In the genomic region with DNA sequence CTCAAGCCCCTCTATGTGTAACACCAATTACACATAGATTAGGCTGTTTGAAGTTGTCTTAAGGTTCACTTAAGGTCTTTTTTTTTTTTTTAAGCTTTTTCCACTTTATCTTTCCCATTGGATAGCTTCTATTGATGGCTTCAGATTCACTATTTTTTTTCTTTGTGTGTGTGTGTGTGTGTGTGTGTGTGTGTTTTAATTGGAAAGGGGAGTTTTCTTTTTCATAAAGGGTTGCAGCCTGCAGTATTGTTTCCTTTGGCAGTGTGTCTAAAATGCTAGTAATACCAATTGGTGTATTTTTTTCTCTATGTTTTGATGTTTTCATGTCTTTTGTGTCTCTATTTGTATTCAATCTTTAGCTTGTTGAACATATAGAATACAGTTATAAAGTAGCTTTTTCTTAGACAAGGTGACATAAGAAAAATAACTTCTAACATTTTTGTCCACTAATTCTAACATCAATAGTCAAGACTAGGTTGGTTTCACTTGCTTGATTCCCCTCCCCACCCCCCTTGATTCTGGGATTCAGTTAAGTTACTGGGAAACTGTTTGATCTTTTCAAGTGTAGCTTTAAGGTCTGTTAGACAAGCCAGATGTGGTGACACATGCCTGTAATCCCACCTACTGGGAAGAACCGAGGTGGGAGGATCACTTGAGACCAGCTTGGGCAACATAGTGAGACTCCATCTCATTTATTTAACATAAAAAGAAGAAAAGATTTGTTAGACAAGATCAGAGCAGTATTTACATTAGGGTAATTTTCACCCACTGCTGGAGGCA, we compare ENCODE assay signal across 15 cellular contexts. TPM values are rescaled to one million over a fixed set of nuclear protein-coding genes. Genes with fewer than 3 reads are reported as not detected.
A peak's percentile ranks its signal among the peaks of the same experiment; 100 is the strongest.
DNase-seq lines count a peak whose midpoint lies in the region; ATAC-seq and TF ChIP-seq lines count a peak whose summit lies in the region.
"Had no signal": no experiment of that assay in that cellular context is flagged by ENCODE, and none has a peak within 500 bp of the region (broad histone marks: within the 10 kb centered on the region; RNA-seq: fewer than 3 reads in every experiment).

No MANE protein-coding gene starts in this region.

- CTCF ChIA-PET in CD8-positive, alpha-beta T cell (lab: Charles Lee), result no interaction called here
- CTCF ChIA-PET in HEK293T (lab: Yijun Ruan, JAX), result interaction anchor here (0.6 kb wide), 1 partner anchor 15 kb away, joined by 3 read pairs; no protein-coding TSS in a partner anchor

- H4K8ac ChIP-seq in mesenchymal stem cell (ENCODE audit: low read length), result no peak overlapping the region

- H3K4ac ChIP-seq in mesenchymal stem cell (ENCODE audit: low read depth in 1 of 2, low read length in 2 of 2), result no peak overlapping the region

- no peak overlapping the region for H4K91ac ChIP-seq in mesenchymal stem cell (ENCODE audit: low read length)

- no peak overlapping the region for H3K9ac ChIP-seq in mesenchymal stem cell (ENCODE audit: low read length)

- H3K27ac ChIP-seq in CD8-positive, alpha-beta T cell (ENCODE audit: low read depth, low read length), result no peak overlapping the region
- no peak overlapping the region for H3K27ac ChIP-seq in mesenchymal stem cell (ENCODE audit: low read length, poor library complexity, severe bottlenecking)
- H3K27ac ChIP-seq: psoas muscle, tibial artery had no signal

- H3K79me1 ChIP-seq in mesenchymal stem cell (replicated peaks; ENCODE audit: low read length, poor library complexity, severe bottlenecking), result no peaks in the 10 kb centered on the region

- no peak for DNase-seq in CD8-positive, alpha-beta T cell
- DNase-seq in HEK293T (ENCODE audit: extremely low spot score), result no peak
- DNase-seq in mesenchymal stem cell, result peak; percentile 43
- no peak for DNase-seq in DMS153 (lab: John Stamatoyannopoulos, UW)
- no peak for DNase-seq in superior temporal gyrus (ENCODE audit: extremely low spot score)
- no peak for DNase-seq in G401 (ENCODE audit: low spot score)
- no peak for DNase-seq in NCI-H510A treated with DMSO at 0.1 percent for 48 hours (lab: John Stamatoyannopoulos, UW)
- DNase-seq: activated CD4-positive, CD25-positive, alpha-beta regulatory T cell; anterior cingulate cortex; DMS79 treated with DMSO at 0.1 percent for 48 hours; foreskin fibroblast; NCI-H2029 treated with DMSO at 0.1 percent for 48 hours; psoas muscle; tibial artery had no signal

- no peak overlapping the region for H2BK120ac ChIP-seq in mesenchymal stem cell (ENCODE audit: low read depth, low read length)

- TF ChIP-seq CTCF in CD8-positive, alpha-beta T cell (IDR thresholded peaks at IDR 0.05), result no peak
- TF ChIP-seq CTCF in brain (conservative IDR thresholded peaks at IDR 0.05), result no peak

- H3K18ac ChIP-seq in mesenchymal stem cell (ENCODE audit: low read depth in 1 of 2, low read length in 2 of 2), result no peak overlapping the region

- no peak overlapping the region for H3K4me2 ChIP-seq in mesenchymal stem cell (ENCODE audit: low read length, poor library complexity, severe bottlenecking)

- H3K27me3 Mint-ChIP-seq in CD8-positive, alpha-beta T cell (ENCODE audit: low read depth), result no peaks in the 10 kb centered on the region
- H3K27me3 Mint-ChIP-seq in brain, result no peaks in the 10 kb centered on the region

- H3K4me1 ChIP-seq in CD8-positive, alpha-beta T cell (ENCODE audit: insufficient read depth, low read length), result peaks cover 77% of the 10 kb centered on the region
- H3K4me1 ChIP-seq in mesenchymal stem cell (ENCODE audit: control insufficient read depth, insufficient read depth, low read depth, low read length), result peaks cover 4% of the 10 kb centered on the region

- peak overlapping the region; percentile 53 for H3K27ac Mint-ChIP-seq in CD8-positive, alpha-beta T cell
- H3K27ac Mint-ChIP-seq in brain, result peak overlapping the region in 3 of 5 experiments; percentile 29 to 44 (median 32)

- no CpG with 5 or more reads among the region's 1 CpG for WGBS in mesenchymal stem cell

- H3K14ac ChIP-seq in mesenchymal stem cell (ENCODE audit: low read length in 2 of 2), result no peak overlapping the region

- in situ Hi-C loops in G401 (cut with HindIII; ENCODE audit: low sequenced_read_pairs), result no loop called here

- H3K9me3 Mint-ChIP-seq in CD8-positive, alpha-beta T cell, result no peaks in the 10 kb centered on the region
- H3K9me3 Mint-ChIP-seq in brain, result peaks cover 0 to 3% (median 0%) of the 10 kb centered on the region in 5 experiments

- no peak overlapping the region for H2BK15ac ChIP-seq in mesenchymal stem cell (ENCODE audit: low read depth, poor library complexity, severe bottlenecking)

- POLR2A ChIA-PET in CD8-positive, alpha-beta T cell (lab: Charles Lee), result interaction anchor here (2.3 kb wide), 1 partner anchor 21 kb away, joined by 11 read pairs; a partner anchor contains a TSS
- POLR2A ChIA-PET in HEK293T (lab: Yijun Ruan, JAX), result no interaction called here

- no peak overlapping the region for H2BK5ac ChIP-seq in mesenchymal stem cell (ENCODE audit: low read depth, low read length, poor library complexity, severe bottlenecking)

- H2AFZ ChIP-seq in mesenchymal stem cell (ENCODE audit: low read depth, low read length), result no peak overlapping the region

- H3K36me3 Mint-ChIP-seq in CD8-positive, alpha-beta T cell, result peaks cover 31% of the 10 kb centered on the region
- peaks cover 48% of the 10 kb centered on the region for H3K36me3 Mint-ChIP-seq in brain

- H2BK12ac ChIP-seq in mesenchymal stem cell (ENCODE audit: low read length in 2 of 2), result no peak overlapping the region

- no peaks in the 10 kb centered on the region for H3K27me3 ChIP-seq in CD8-positive, alpha-beta T cell (ENCODE audit: insufficient read depth, low read length)
- H3K27me3 ChIP-seq in mesenchymal stem cell (ENCODE audit: control insufficient read depth in 1 of 2, insufficient read depth in 1 of 2, low read length in 2 of 2), result no peaks in the 10 kb centered on the region
- H3K27me3 ChIP-seq: tibial artery had no signal

- no peak overlapping the region for H3K23ac ChIP-seq in mesenchymal stem cell (ENCODE audit: low read length in 2 of 2)

- H3K36me3 ChIP-seq in CD8-positive, alpha-beta T cell (ENCODE audit: insufficient read depth, low read length), result no peaks in the 10 kb centered on the region
- peaks cover 4 to 10% of the 10 kb centered on the region in 2 experiments for H3K36me3 ChIP-seq in mesenchymal stem cell (ENCODE audit: control insufficient read depth in 1 of 2, insufficient read depth in 2 of 2, low read depth in 1 of 2, low read length in 2 of 2)
- H3K36me3 ChIP-seq: tibial artery had no signal

- H3K4me3 ChIP-seq in CD8-positive, alpha-beta T cell (ENCODE audit: low read depth, low read length), result peak overlapping the region; percentile 2
- H3K4me3 ChIP-seq in mesenchymal stem cell (ENCODE audit: insufficient read depth in 1 of 2, low read depth in 1 of 2, low read length in 2 of 2), result no peak overlapping the region
- H3K4me3 ChIP-seq: psoas muscle, tibial artery had no signal

- peak overlapping the region; percentile 24 for H3K4me3 Mint-ChIP-seq in CD8-positive, alpha-beta T cell
- peak overlapping the region in 2 of 5 experiments; percentile 3 to 18 for H3K4me3 Mint-ChIP-seq in brain

- intact Hi-C loops in CD8-positive, alpha-beta T cell (cut with DNase I, micrococcal nuclease), result loop anchor here in 1 of 2 experiments (2.0 kb wide), 1 partner anchor 14 kb away; no protein-coding TSS in a partner anchor

- H3K9me3 ChIP-seq in CD8-positive, alpha-beta T cell (ENCODE audit: low read length), result no peaks in the 10 kb centered on the region
- no peaks in the 10 kb centered on the region for H3K9me3 ChIP-seq in mesenchymal stem cell (ENCODE audit: control insufficient read depth, low read length)
- H3K9me3 ChIP-seq: psoas muscle, tibial artery had no signal

- ATAC-seq in CD8-positive, alpha-beta T cell, result no peak

- H2AK5ac ChIP-seq in mesenchymal stem cell (ENCODE audit: low read length, severe bottlenecking), result no peak overlapping the region

- peaks cover 93% of the 10 kb centered on the region for H3K4me1 Mint-ChIP-seq in CD8-positive, alpha-beta T cell (ENCODE audit: low read depth)
- peaks cover 81% of the 10 kb centered on the region for H3K4me1 Mint-ChIP-seq in brain

TF ChIP-seq in HEK293T, 16 proteins besides CTCF, POLR2A, EP300 and RAD21:
- no peak for TF ChIP-seq SUZ12 (IDR thresholded peaks at IDR 0.05)
- no peak for TF ChIP-seq TARDBP (IDR thresholded peaks at IDR 0.05)
- TF ChIP-seq FOXM1 (IDR thresholded peaks at IDR 0.05; ENCODE audit: borderline replicate concordance), result no peak
- TF ChIP-seq HDGF (IDR thresholded peaks at IDR 0.05; ENCODE audit: borderline replicate concordance), result no peak
- peak; percentile 37; the same call in 1 of the 2 replicates for TF ChIP-seq ZNF384 (IDR thresholded peaks at IDR 0.05)
- no peak for TF ChIP-seq ELF4 (IDR thresholded peaks at IDR 0.05)
- TF ChIP-seq L3MBTL2 (conservative IDR thresholded peaks at IDR 0.05), result no peak

RNA-seq across cellular contexts. Expression of a gene that starts 21.4 kb away (rescaled TPM):
- 100 to 1,000 TPM; 416 to 423 TPM for total RNA-seq in CD8-positive, alpha-beta T cell
- 42.0 TPM for polyA plus RNA-seq in brain (ENCODE audit: insufficient read depth, low read depth, low replicate concordance)
- 83.1 TPM for polyA plus RNA-seq in mesenchymal stem cell (2013, experiment 1 of 2)
- polyA plus RNA-seq in mesenchymal stem cell (2013, experiment 2 of 2), result 74.6 TPM
- 18.0 and 33.4 TPM in 2 replicates for total RNA-seq in G401 (2014; rRNA removed; shearing (Covaris generic))

Comparison
In these comparisons a context has a peak if more than half of its experiments do, and no peak if none do; other contexts are left out.
1. RNA of a gene that starts 21.4 kb away (total RNA-seq): 416 to 423 TPM in CD8-positive, alpha-beta T cell; 18.0 to 33.4 TPM in G401; every median in the first group is over 10 times any median in the second.